2 cellular contexts compared by ENCODE assay signal in genomic region chr7:128737867-128738390, GRCh38.
TF ChIP-seq lines count a peak whose summit lies in the region.

No MANE protein-coding gene starts in this region.

TF ChIP-seq in SK-N-SH, 30 proteins besides CTCF, POLR2A, EP300 and RAD21 (continued from another document):
- TF ChIP-seq POLR2AphosphoS5 (IDR thresholded peaks at IDR 0.05; ENCODE audit: low read depth, low read length) (no peak), ELF1 (IDR thresholded peaks at IDR 0.05) (no peak), ZBTB33 (IDR thresholded peaks at IDR 0.05; ENCODE audit: borderline replicate concordance, low read depth) (no peak), FOXM1 (IDR thresholded peaks at IDR 0.05; ENCODE audit: low read depth) (no peak), RCOR1 (IDR thresholded peaks at IDR 0.05; ENCODE audit: low read length) (no peak), PBX3 (IDR thresholded peaks at IDR 0.05) (0 out of 2 replicates have a peak, but pooled peaks have one; percentile 16), MXI1 (IDR thresholded peaks at IDR 0.05; ENCODE audit: low read depth, low read length) (no peak)

TF ChIP-seq in SK-N-SH treated with all-trans-retinoic acid at 6 μM for 48 hours, 23 proteins besides CTCF, POLR2A, EP300 and RAD21 (continued from another document):
- no peak for TF ChIP-seq POU6F1 (CRISPR knock-in tag; IDR thresholded peaks at IDR 0.05; ENCODE audit: borderline replicate concordance, low read depth)
- no peak for TF ChIP-seq TCF4 (CRISPR knock-in tag; IDR thresholded peaks at IDR 0.05; ENCODE audit: borderline replicate concordance)
- TF ChIP-seq ARNTL (CRISPR knock-in tag; IDR thresholded peaks at IDR 0.05; ENCODE audit: borderline replicate concordance, low read depth): no peak
- no peak for TF ChIP-seq TSHZ2 (CRISPR knock-in tag; IDR thresholded peaks at IDR 0.05)
- TF ChIP-seq ZFP30 (CRISPR knock-in tag; IDR thresholded peaks at IDR 0.05): no peak
- TF ChIP-seq CREB5 (CRISPR knock-in tag; IDR thresholded peaks at IDR 0.05; ENCODE audit: low read depth): no peak
- no peak for TF ChIP-seq PATZ1 (CRISPR knock-in tag; IDR thresholded peaks at IDR 0.05; ENCODE audit: borderline replicate concordance)
